ENCODE assay signal across 14 cellular contexts in the genomic region with DNA sequence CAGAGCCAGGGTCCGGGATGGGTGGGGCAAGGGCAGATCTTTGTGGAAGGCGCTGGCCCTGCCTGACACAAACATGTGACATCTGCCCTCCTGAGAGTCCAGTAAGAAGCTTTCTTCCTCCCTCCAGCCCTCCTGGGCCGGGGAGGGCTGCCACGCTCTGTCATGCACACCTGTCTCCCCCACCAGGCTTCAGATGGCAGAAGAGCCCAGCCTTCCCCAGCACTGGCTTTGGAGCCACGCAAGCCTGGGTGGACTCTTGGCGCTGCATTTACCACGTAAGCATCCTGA.
A peak's percentile ranks its signal among the peaks of the same experiment; 100 is the strongest.
DNase-seq lines count a peak whose midpoint lies in the region; ATAC-seq, FAIRE-seq and TF ChIP-seq lines count a peak whose summit lies in the region.
"Had no signal": no experiment of that assay in that cellular context is flagged by ENCODE, and none has a peak within 500 bp of the region (broad histone marks: within the 10 kb centered on the region; RNA-seq: fewer than 3 reads in every experiment).

No MANE protein-coding gene starts in this region.

- peak; percentile 23 for ATAC-seq in left colon
- ATAC-seq: GM12878 had no signal

- peak; percentile 90 for DNase-seq in NCI-H82 (lab: John Stamatoyannopoulos, UW)
- DNase-seq in bronchial epithelial cell (ENCODE audit: low read depth) = no peak
- no peak for DNase-seq in left colon
- no peak for DNase-seq in CD1c-positive myeloid dendritic cell (ENCODE audit: extremely low spot score)
- no peak for DNase-seq in osteoblast (ENCODE audit: insufficient read length, low spot score, missing footprints)
- DNase-seq in NCI-H2107 treated with DMSO at 0.1 percent for 48 hours (lab: John Stamatoyannopoulos, UW; ENCODE audit: unreplicated experiment) = no peak
- DNase-seq: 8988T; CD4-positive, alpha-beta memory T cell; DMS79; GM23248; H9 had no signal

- H3K27ac ChIP-seq in C4-2B (peak overlapping the region; percentile 54; the same call in 1 of the 2 replicates), osteoblast (ENCODE audit: low read depth, low read length) (no peak overlapping the region)
- H3K27ac ChIP-seq: BLaER1 treated with 17β-estradiol and CSF1 and Interleukin-3, amounts not matched to agents 10 nM and 100 nM; GM23248 had no signal

- TF ChIP-seq CTCF in C4-2B (conservative IDR thresholded peaks at IDR 0.05) (no peak), bronchial epithelial cell (IDR thresholded peaks at IDR 0.05; ENCODE audit: insufficient read depth, low read length, severe bottlenecking) (no peak), osteoblast (IDR thresholded peaks at IDR 0.05; ENCODE audit: extremely low read depth, low read depth, low read length) (no peak)

- no peaks in the 10 kb centered on the region for H3K9me3 ChIP-seq in osteoblast (ENCODE audit: low read depth, low read length)
- H3K9me3 ChIP-seq: BLaER1 treated with 17β-estradiol and CSF1 and Interleukin-3, amounts not matched to agents 10 nM and 100 nM had no signal

- H4K20me1 ChIP-seq in osteoblast (ENCODE audit: insufficient read depth, low read length) = no peaks in the 10 kb centered on the region
- H4K20me1 ChIP-seq: BLaER1 treated with 17β-estradiol and CSF1 and Interleukin-3, amounts not matched to agents 10 nM and 100 nM had no signal

- H3K36me3 ChIP-seq in bronchial epithelial cell (ENCODE audit: control insufficient read depth, insufficient read depth, low read length) = no peaks in the 10 kb centered on the region
- no peaks in the 10 kb centered on the region for H3K36me3 ChIP-seq in osteoblast (ENCODE audit: insufficient read depth, low read length)
- H3K36me3 ChIP-seq: BLaER1 treated with 17β-estradiol and CSF1 and Interleukin-3, amounts not matched to agents 10 nM and 100 nM had no signal

- no peak overlapping the region for H3K4me3 ChIP-seq in bronchial epithelial cell (ENCODE audit: low read depth, low read length)
- no peak overlapping the region for H3K4me3 ChIP-seq in osteoblast (ENCODE audit: insufficient read depth, low read length)
- H3K4me3 ChIP-seq: BLaER1 treated with 17β-estradiol and CSF1 and Interleukin-3, amounts not matched to agents 10 nM and 100 nM; GM12878; GM23248 had no signal

- H3K4me1 ChIP-seq in osteoblast (ENCODE audit: insufficient read depth, low read length) = no peaks in the 10 kb centered on the region

- intact Hi-C loops in left colon (cut with DNase I, micrococcal nuclease) = no loop called here

- no peaks in the 10 kb centered on the region for H3K79me2 ChIP-seq in osteoblast (ENCODE audit: insufficient read depth, low read length)

- FAIRE-seq in bronchial epithelial cell (lab: Jason Lieb, UNC) = peak; percentile 18
- FAIRE-seq: GM12878 had no signal

- H3K27me3 ChIP-seq in bronchial epithelial cell (ENCODE audit: control insufficient read depth, insufficient read depth, low read length) (no peaks in the 10 kb centered on the region), osteoblast (ENCODE audit: insufficient read depth, low read length) (no peaks in the 10 kb centered on the region)
- H3K27me3 ChIP-seq: BLaER1 treated with 17β-estradiol and CSF1 and Interleukin-3, amounts not matched to agents 10 nM and 100 nM had no signal

- H3K4me2 ChIP-seq in osteoblast (ENCODE audit: insufficient read depth, low read length) = no peak overlapping the region
- H3K4me2 ChIP-seq: BLaER1 treated with 17β-estradiol and CSF1 and Interleukin-3, amounts not matched to agents 10 nM and 100 nM had no signal

- H2AFZ ChIP-seq in osteoblast (ENCODE audit: low read length) = no peak overlapping the region
- H2AFZ ChIP-seq: GM23248 had no signal
